1 cellular context compared by ENCODE assay signal in genomic region chr19:40420451-40420765, GRCh38.
TF ChIP-seq lines count a peak whose summit lies in the region.

No MANE protein-coding gene starts in this region.

TF ChIP-seq in endothelial cell of umbilical vein, 7 proteins besides CTCF, POLR2A, EP300 and RAD21:
- no peak for TF ChIP-seq MAX (IDR thresholded peaks at IDR 0.05; ENCODE audit: insufficient read depth, insufficient read length)
- no peak for TF ChIP-seq FOS (IDR thresholded peaks at IDR 0.05; ENCODE audit: borderline replicate concordance, insufficient read depth, low read length)
- TF ChIP-seq POLR2AphosphoS5 (IDR thresholded peaks at IDR 0.05; ENCODE audit: insufficient read depth, low read depth, low read length) = no peak
- TF ChIP-seq JUN (IDR thresholded peaks at IDR 0.05; ENCODE audit: borderline replicate concordance, insufficient read depth, insufficient read length, low read depth) = no peak
- no peak for TF ChIP-seq EZH2 (IDR thresholded peaks at IDR 0.05; ENCODE audit: borderline replicate concordance, low read depth, low read length, severe bottlenecking)
